ENCODE assay signal across 9 cellular contexts in the genomic region with DNA sequence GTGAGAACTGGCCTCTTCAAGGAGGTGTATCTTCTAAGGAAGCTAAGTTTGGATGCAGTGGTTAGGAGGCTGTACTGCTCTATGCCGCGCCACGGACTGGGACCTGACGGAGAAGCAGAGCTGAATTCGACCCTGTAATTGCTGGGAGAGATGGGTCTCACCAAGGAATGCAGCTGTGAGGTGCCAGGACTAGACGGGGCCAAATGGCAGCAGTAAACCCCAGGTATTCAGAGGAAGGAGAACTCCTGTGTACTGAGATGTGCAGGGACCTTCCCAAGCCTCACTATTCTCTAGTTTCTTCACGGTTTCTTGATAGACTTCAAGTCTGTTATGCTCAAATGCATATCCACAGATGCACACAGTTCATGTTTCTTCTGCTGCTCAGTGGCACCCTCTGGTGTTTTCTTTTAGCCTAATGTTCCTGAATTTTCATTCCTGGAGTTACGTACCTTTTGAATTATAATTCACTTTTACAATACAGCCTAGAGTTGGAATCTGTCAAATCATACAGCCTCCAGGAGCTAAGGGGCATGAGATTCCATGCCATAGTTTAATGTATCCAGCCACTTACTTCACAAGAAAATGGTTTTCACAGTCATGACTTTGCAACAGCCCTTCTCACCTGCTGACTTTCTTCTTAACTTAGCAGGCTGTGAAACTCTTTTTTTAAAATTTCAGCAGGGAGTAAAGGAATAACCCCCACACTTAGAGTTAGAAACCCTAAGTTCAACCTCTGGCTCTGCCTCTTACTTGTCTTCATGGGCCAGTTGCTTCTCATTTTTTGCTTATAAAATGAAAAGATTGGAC.
DNase-seq lines count a peak whose midpoint lies in the region; ATAC-seq and TF ChIP-seq lines count a peak whose summit lies in the region.
"Had no signal": no experiment of that assay in that cellular context is flagged by ENCODE, and none has a peak within 500 bp of the region (broad histone marks: within the 10 kb centered on the region; RNA-seq: fewer than 3 reads in every experiment).

No MANE protein-coding gene starts in this region.

- H3K27me3 ChIP-seq in A673 (replicated peaks; ENCODE audit: insufficient read depth, low read depth, low read length, poor library complexity), result peaks cover 3% of the 10 kb centered on the region
- no peaks in the 10 kb centered on the region for H3K27me3 ChIP-seq in GM23338 (ENCODE audit: insufficient read depth)

- intact Hi-C loops in A673 (cut with micrococcal nuclease; ENCODE audit: unreplicated experiment), result loop anchor here (1.0 to 5.0 kb wide), 4 partner anchors 96 to 241 kb away; no protein-coding TSS in a partner anchor

- H2AFZ ChIP-seq in GM23338, result no peak overlapping the region

- no peak overlapping the region for H3K4me3 ChIP-seq in A673 (ENCODE audit: low read depth, low read length, poor library complexity, severe bottlenecking)
- H3K4me3 ChIP-seq in GM23338, result no peak overlapping the region
- no peak overlapping the region for H3K4me3 ChIP-seq in fibroblast of the aortic adventitia (ENCODE audit: low read depth, low read length)

- TF ChIP-seq CTCF in A673 (conservative IDR thresholded peaks at IDR 0.05; ENCODE audit: low read depth, low read length), result peak; percentile 80
- TF ChIP-seq CTCF in GM23338 (conservative IDR thresholded peaks at IDR 0.05; ENCODE audit: low read depth in 2 of 2), result peak; percentile 57 to 66
- peak; percentile 81 for TF ChIP-seq CTCF in fibroblast of the aortic adventitia (IDR thresholded peaks at IDR 0.05; ENCODE audit: insufficient read depth, low read length)

- H3K4me2 ChIP-seq in GM23338, result no peak overlapping the region

- no TSS peak for BruUV-seq in A673 (replicated peaks; lab: Mats Ljungman, UMichigan)

- H3K4me1 Mint-ChIP-seq in GM23338, result peaks cover 20% of the 10 kb centered on the region
- H3K4me1 Mint-ChIP-seq in stimulated activated naive B cell treated with anti-CD40 and anti-IgM and Interleukin-4, amounts not matched to agents 10 μg/mL and 1 μg/mL and 100 μg/mL, for 72 hours, result peaks cover 5 to 13% of the 10 kb centered on the region in 2 donors
- H3K4me1 Mint-ChIP-seq: central memory CD8-positive, alpha-beta T cell had no signal

- H3K4me3 Mint-ChIP-seq in GM23338, result no peak overlapping the region
- no peak overlapping the region for H3K4me3 Mint-ChIP-seq in stimulated activated naive B cell treated with anti-CD40 and anti-IgM and Interleukin-4, amounts not matched to agents 10 μg/mL and 1 μg/mL and 100 μg/mL, for 72 hours
- H3K4me3 Mint-ChIP-seq: central memory CD8-positive, alpha-beta T cell had no signal

- H3K36me3 ChIP-seq in A673 (ENCODE audit: insufficient read depth, low read length, poor library complexity, severe bottlenecking), result no peaks in the 10 kb centered on the region
- H3K36me3 ChIP-seq in GM23338 (ENCODE audit: insufficient read depth), result no peaks in the 10 kb centered on the region

- POLR2A ChIA-PET in A673 (lab: Charles Lee; ENCODE audit: low non-redundant PET), result no interaction called here

- no peaks in the 10 kb centered on the region for H3K9me3 ChIP-seq in A673 (ENCODE audit: low read depth, low read length, poor library complexity, severe bottlenecking)

- DNase-seq in A673 (ENCODE audit: low spot score), result peak; percentile 62
- DNase-seq in GM23338 (ENCODE audit: low spot score), result peak; percentile 48
- peak; percentile 44 for DNase-seq in RKO (ENCODE audit: low spot score)
- peak; percentile 74 for DNase-seq in fibroblast of the aortic adventitia (ENCODE audit: low read depth)
- DNase-seq in stimulated activated naive B cell treated with anti-CD40 and anti-IgM and Interleukin-4, amounts not matched to agents 10 μg/mL and 1 μg/mL and 100 μg/mL, for 72 hours, result no peak
- no peak for DNase-seq in NCI-H1436 treated with DMSO at 0.1 percent for 48 hours (lab: John Stamatoyannopoulos, UW)
- DNase-seq in 8988T, result no peak

- H3K9me2 ChIP-seq in GM23338 (ENCODE audit: insufficient read depth), result no peaks in the 10 kb centered on the region

- ATAC-seq in GM23338 (peak; percentile 19), HG03045 (IDR thresholded peaks at IDR 0.05; ENCODE audit: unreplicated experiment) (no peak)
- ATAC-seq in stimulated activated naive B cell treated with anti-CD40 and anti-IgM and Interleukin-4, amounts not matched to agents 10 μg/mL and 1 μg/mL and 100 μg/mL, for 72 hours (replicated peaks), result peak; percentile 33 to 42

- no peaks in the 10 kb centered on the region for H3F3A ChIP-seq in GM23338 (replicated peaks; ENCODE audit: low read depth)

- H4K20me1 ChIP-seq in GM23338 (replicated peaks; ENCODE audit: insufficient read depth), result no peaks in the 10 kb centered on the region

- peaks cover 9% of the 10 kb centered on the region for H3K27me3 Mint-ChIP-seq in GM23338 (ENCODE audit: insufficient read depth, low read depth, poor library complexity)
- H3K27me3 Mint-ChIP-seq in stimulated activated naive B cell treated with anti-CD40 and anti-IgM and Interleukin-4, amounts not matched to agents 10 μg/mL and 1 μg/mL and 100 μg/mL, for 72 hours, result peaks cover 28% of the 10 kb centered on the region in 2 donors

- H3K4me1 ChIP-seq in A673 (ENCODE audit: insufficient read depth, low read length, poor library complexity, severe bottlenecking) (no peaks in the 10 kb centered on the region), GM23338 (ENCODE audit: insufficient read depth) (peaks cover 8% of the 10 kb centered on the region)

- H3K27ac ChIP-seq in A673 (ENCODE audit: low read depth, low read length, poor library complexity, severe bottlenecking) (no peak overlapping the region), GM23338 (ENCODE audit: low read depth) (no peak overlapping the region)

- H3K9me3 Mint-ChIP-seq in GM23338, result no peaks in the 10 kb centered on the region
- no peaks in the 10 kb centered on the region for H3K9me3 Mint-ChIP-seq in stimulated activated naive B cell treated with anti-CD40 and anti-IgM and Interleukin-4, amounts not matched to agents 10 μg/mL and 1 μg/mL and 100 μg/mL, for 72 hours
- H3K9me3 Mint-ChIP-seq: central memory CD8-positive, alpha-beta T cell had no signal

- H3K27ac Mint-ChIP-seq in GM23338, result peak overlapping the region; percentile 53; the same call in 1 of the 2 replicates
- no peak overlapping the region for H3K27ac Mint-ChIP-seq in stimulated activated naive B cell treated with anti-CD40 and anti-IgM and Interleukin-4, amounts not matched to agents 10 μg/mL and 1 μg/mL and 100 μg/mL, for 72 hours

- no peaks in the 10 kb centered on the region for H3K36me3 Mint-ChIP-seq in GM23338 (ENCODE audit: low read depth)
- H3K36me3 Mint-ChIP-seq in stimulated activated naive B cell treated with anti-CD40 and anti-IgM and Interleukin-4, amounts not matched to agents 10 μg/mL and 1 μg/mL and 100 μg/mL, for 72 hours, result no peaks in the 10 kb centered on the region

- CTCF ChIA-PET in A673 (lab: Charles Lee), result interaction anchor here (0.6 to 2.2 kb wide), 4 partner anchors 94 to 240 kb away, joined by 3 to 10 read pairs (median 6); no protein-coding TSS in a partner anchor

- H3K79me2 ChIP-seq in GM23338 (replicated peaks; ENCODE audit: insufficient read depth), result no peaks in the 10 kb centered on the region

TF ChIP-seq in GM23338, 12 proteins besides CTCF, POLR2A, EP300 and RAD21 (continues in another document):
- no peak for TF ChIP-seq CREB1 (CRISPR knock-in tag; IDR thresholded peaks at IDR 0.05; ENCODE audit: low read depth)
- no peak for TF ChIP-seq POLR2AphosphoS5 (IDR thresholded peaks at IDR 0.05; ENCODE audit: low read depth)

Comparison
In these comparisons a context has a peak if more than half of its experiments do, and no peak if none do; other contexts are left out.
1. DNase-seq: peak in A673 (single experiment), GM23338 (single experiment), RKO (single experiment) and fibroblast of the aortic adventitia (single experiment); none in stimulated activated naive B cell treated with anti-CD40 and anti-IgM and Interleukin-4, amounts not matched to agents 10 μg/mL and 1 μg/mL and 100 μg/mL, for 72 hours (single experiment), NCI-H1436 treated with DMSO at 0.1 percent for 48 hours (single experiment) and 8988T (single experiment).
2. Peak in every context shown above with its lines, with median percentiles within 50 percentile points of each other: CTCF ChIP-seq.